ENCODE assay signal across 8 cellular contexts in the genomic region with DNA sequence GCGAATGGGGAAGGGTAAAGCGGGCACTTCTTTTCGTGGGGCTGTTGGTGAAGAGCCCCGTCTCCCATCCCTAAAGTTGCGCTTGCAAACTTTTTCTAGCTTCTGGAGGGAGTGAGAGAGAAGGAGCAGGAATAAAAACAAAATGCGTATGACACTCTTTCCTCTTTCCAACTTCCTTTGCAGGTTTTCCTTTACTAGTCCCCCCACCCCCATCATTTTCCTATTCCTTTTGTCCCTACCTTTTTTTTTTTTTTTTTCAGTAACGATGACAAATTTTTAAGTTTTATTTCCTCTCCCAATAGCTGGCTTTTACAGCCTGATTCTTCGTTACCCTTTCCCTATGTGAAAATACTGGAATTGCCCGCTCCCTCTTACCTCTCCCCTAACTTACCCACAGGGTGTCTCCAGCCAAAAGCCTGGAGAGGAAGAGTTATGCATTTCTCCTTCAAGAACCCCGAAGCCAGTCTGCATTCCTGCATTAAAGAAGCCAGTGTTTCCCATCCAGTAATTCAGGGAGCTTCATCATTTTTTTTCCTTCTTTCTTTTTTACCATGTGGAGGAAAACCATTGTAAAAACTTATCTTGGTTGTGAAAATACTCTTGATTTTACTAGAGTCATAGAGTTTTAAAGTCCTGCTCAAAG. TPM values are rescaled to one million over a fixed set of nuclear protein-coding genes. Genes with fewer than 3 reads are reported as not detected.
DNase-seq lines count a peak whose midpoint lies in the region; ATAC-seq and TF ChIP-seq lines count a peak whose summit lies in the region.

No MANE protein-coding gene starts in this region.

- DNase-seq in HFF-Myc (ENCODE audit: extremely low read depth, low read depth) (no peak), NCI-H2107 (lab: John Stamatoyannopoulos, UW) (no peak), ecto neural progenitor cell (ENCODE audit: low spot score) (no peak), SKM-1 (lab: John Stamatoyannopoulos, UW; ENCODE audit: unreplicated experiment) (no peak)
- DNase-seq in activated naive CD8-positive, alpha-beta T cell treated with anti-CD3 and anti-CD28 coated beads for 36 hours = no peak

- H3K27me3 ChIP-seq in skeletal muscle tissue (ENCODE audit: control insufficient read depth in 3 of 3, insufficient read depth in 3 of 3, low read length in 3 of 3) = peaks cover 0 to 16% (median 14%) of the 10 kb centered on the region in 3 donors

- H3K9me3 Mint-ChIP-seq in activated naive CD8-positive, alpha-beta T cell treated with anti-CD3 and anti-CD28 coated beads for 36 hours = no peaks in the 10 kb centered on the region

- peak overlapping the region; percentile 92 for H3K4me3 ChIP-seq in HFF-Myc (replicated peaks; ENCODE audit: low read depth, low read length)
- peak overlapping the region; percentile 79 for H3K4me3 ChIP-seq in iPS-11a (ENCODE audit: low read depth, low read length)
- peak overlapping the region; percentile 72 to 79 (median 77) for H3K4me3 ChIP-seq in skeletal muscle tissue (ENCODE audit: low read length in 3 of 3)

- peaks cover 51% of the 10 kb centered on the region for H3K27me3 Mint-ChIP-seq in activated naive CD8-positive, alpha-beta T cell treated with anti-CD3 and anti-CD28 coated beads for 36 hours

- H3K4me1 ChIP-seq in skeletal muscle tissue (ENCODE audit: control insufficient read depth in 3 of 3, insufficient read depth in 3 of 3, low read length in 3 of 3) = peaks cover 3 to 15% (median 11%) of the 10 kb centered on the region in 3 donors

- no peak overlapping the region for H3K27ac Mint-ChIP-seq in activated naive CD8-positive, alpha-beta T cell treated with anti-CD3 and anti-CD28 coated beads for 36 hours

- TF ChIP-seq CTCF in HFF-Myc (IDR thresholded peaks at IDR 0.05; ENCODE audit: low read depth, low read length, missing control alignments) = no peak

- ATAC-seq in GM21619 (IDR thresholded peaks at IDR 0.05; ENCODE audit: unreplicated experiment) = no peak

- peaks cover 3% of the 10 kb centered on the region for H3K36me3 Mint-ChIP-seq in activated naive CD8-positive, alpha-beta T cell treated with anti-CD3 and anti-CD28 coated beads for 36 hours

- H3K4me1 Mint-ChIP-seq in activated naive CD8-positive, alpha-beta T cell treated with anti-CD3 and anti-CD28 coated beads for 36 hours = peaks cover 15% of the 10 kb centered on the region

- H3K9me3 ChIP-seq in skeletal muscle tissue (ENCODE audit: control insufficient read depth in 3 of 3, low read length in 3 of 3) = no peaks in the 10 kb centered on the region

- H3K36me3 ChIP-seq in skeletal muscle tissue (ENCODE audit: control insufficient read depth in 3 of 3, insufficient read depth in 3 of 3, low read length in 3 of 3) = no peaks in the 10 kb centered on the region

- H3K4me3 Mint-ChIP-seq in activated naive CD8-positive, alpha-beta T cell treated with anti-CD3 and anti-CD28 coated beads for 36 hours = peak overlapping the region; percentile 76

- H3K27ac ChIP-seq in skeletal muscle tissue (ENCODE audit: low read depth, low read length) = peak overlapping the region; percentile 44

- peak overlapping the region; percentile 75 to 76 (median 75) for H3K9ac ChIP-seq in skeletal muscle tissue (ENCODE audit: low read depth in 1 of 3, low read length in 3 of 3)

RNA-seq across cellular contexts. Expression of a gene that starts 0.6 kb away (rescaled TPM):
- total RNA-seq in activated naive CD8-positive, alpha-beta T cell treated with anti-CD3 and anti-CD28 coated beads for 36 hours = not detected
- total RNA-seq in skeletal muscle tissue = 5.2 TPM
